Comparison of ENCODE assay signal across 28 cellular contexts in genomic region chr4:110748071-110748470, GRCh38.
"Had no signal": no experiment of that assay in that cellular context is flagged by ENCODE, and none has a peak within 500 bp of the region (broad histone marks: within the 10 kb centered on the region; RNA-seq: fewer than 3 reads in every experiment).

No MANE protein-coding gene starts in this region.

- H3K9me3 Mint-ChIP-seq: neural progenitor cell; stimulated activated naive B cell treated with anti-CD40 and anti-IgM and Interleukin-4, amounts not matched to agents 10 μg/mL and 1 μg/mL and 100 μg/mL, for 72 hours; stimulated activated naive CD8-positive, alpha-beta T cell treated with anti-CD3 and anti-CD28 coated beads, Interleukin-15, Interleukin-2, amounts not matched to agents 100 ng/mL and 50 ng/mL, for 24 hours had no signal

- H3K4me1 Mint-ChIP-seq: naive thymus-derived CD8-positive, alpha-beta T cell; nephron; stimulated activated effector memory CD8-positive, alpha-beta T cell treated with anti-CD3 and anti-CD28 coated beads, Interleukin-12 subunit alpha, Interleukin-12 subunit beta, amount 100 ng/mL, for 72 hours; stimulated activated naive B cell treated with anti-CD40 and anti-IgM and Interleukin-4, amounts not matched to agents 10 μg/mL and 1 μg/mL and 100 μg/mL, for 72 hours had no signal

- DNase-seq: naive thymus-derived CD8-positive, alpha-beta T cell; occipital lobe; ovary; posterior cingulate gyrus; psoas muscle; right cardiac atrium; right lobe of liver; sigmoid colon; stimulated activated CD4-positive, alpha-beta T cell treated with anti-CD3 and anti-CD28 coated beads, Interleukin-15, amount 100 ng/mL, for 24 hours; stimulated activated CD4-positive, alpha-beta T cell treated with anti-CD3 and anti-CD28 coated beads, Interleukin-2, amount 100 ng/mL, for 24 hours; stimulated activated CD4-positive, alpha-beta T cell treated with anti-CD3 and anti-CD28 coated beads, Interleukin-2, amount 100 ng/mL, for 48 hours; stimulated activated CD4-positive, alpha-beta T cell treated with anti-CD3 and anti-CD28 coated beads, Interleukin-4, amount 100 ng/mL, for 24 hours; stimulated activated naive B cell treated with anti-CD40 and anti-IgM and Interleukin-4, amounts not matched to agents 10 μg/mL and 1 μg/mL and 100 μg/mL, for 72 hours; stimulated activated naive CD4-positive, alpha-beta T cell treated with Interleukin-2 at 50 U/mL for 16 hours; stomach; thyroid gland; trophoblast cell; upper lobe of left lung had no signal

- H3K4me1 ChIP-seq: parathyroid adenoma, right lobe of liver, sigmoid colon, stomach, thyroid gland, tibial nerve, upper lobe of left lung, vagina had no signal

- H3K27ac ChIP-seq: neural progenitor cell, ovary, parathyroid adenoma, psoas muscle, right lobe of liver, sigmoid colon, skin epidermis, stomach, thoracic aorta, thyroid gland, tibial nerve, upper lobe of left lung, vagina had no signal

- H3K4me3 Mint-ChIP-seq: naive thymus-derived CD8-positive, alpha-beta T cell; nephron; neural progenitor cell; stimulated activated effector memory CD8-positive, alpha-beta T cell treated with anti-CD3 and anti-CD28 coated beads, Interleukin-12 subunit alpha, Interleukin-12 subunit beta, amount 100 ng/mL, for 72 hours; stimulated activated naive B cell treated with anti-CD40 and anti-IgM and Interleukin-4, amounts not matched to agents 10 μg/mL and 1 μg/mL and 100 μg/mL, for 72 hours; stimulated activated naive CD8-positive, alpha-beta T cell treated with anti-CD3 and anti-CD28 coated beads, Interleukin-15, Interleukin-2, amounts not matched to agents 100 ng/mL and 50 ng/mL, for 24 hours had no signal

- H3K9me3 ChIP-seq: ovary, psoas muscle, right lobe of liver, sigmoid colon, stomach, thoracic aorta, thyroid gland, tibial nerve, upper lobe of left lung, vagina had no signal

- H3K27ac Mint-ChIP-seq: naive thymus-derived CD8-positive, alpha-beta T cell; neural progenitor cell; progenitor cell of endocrine pancreas; stimulated activated effector memory CD8-positive, alpha-beta T cell treated with anti-CD3 and anti-CD28 coated beads, Interleukin-12 subunit alpha, Interleukin-12 subunit beta, amount 100 ng/mL, for 72 hours; stimulated activated naive B cell treated with anti-CD40 and anti-IgM and Interleukin-4, amounts not matched to agents 10 μg/mL and 1 μg/mL and 100 μg/mL, for 72 hours; stimulated activated naive CD8-positive, alpha-beta T cell treated with anti-CD3 and anti-CD28 coated beads, Interleukin-15, Interleukin-2, amounts not matched to agents 100 ng/mL and 50 ng/mL, for 24 hours had no signal

- H3K36me3 ChIP-seq: neural progenitor cell, ovary, right lobe of liver, sigmoid colon, stomach, thoracic aorta, thyroid gland, tibial nerve, upper lobe of left lung, vagina had no signal

- H3K9ac ChIP-seq: neural progenitor cell, parathyroid adenoma had no signal

- H3K4me2 ChIP-seq: neural progenitor cell had no signal

- ATAC-seq: naive thymus-derived CD8-positive, alpha-beta T cell; psoas muscle; right cardiac atrium; right lobe of liver; stimulated activated effector memory CD8-positive, alpha-beta T cell treated with anti-CD3 and anti-CD28 coated beads, Interleukin-12 subunit alpha, Interleukin-12 subunit beta, amount 100 ng/mL, for 72 hours; stimulated activated naive B cell treated with anti-CD40 and anti-IgM and Interleukin-4, amounts not matched to agents 10 μg/mL and 1 μg/mL and 100 μg/mL, for 72 hours had no signal

- H3K79me2 ChIP-seq: parathyroid adenoma had no signal

- H2AFZ ChIP-seq: neural progenitor cell, parathyroid adenoma had no signal

- H3K27me3 ChIP-seq: neural progenitor cell, ovary, right lobe of liver, sigmoid colon, stomach, thyroid gland, tibial nerve, upper lobe of left lung, vagina had no signal

- H3K27me3 Mint-ChIP-seq: progenitor cell of endocrine pancreas; stimulated activated naive B cell treated with anti-CD40 and anti-IgM and Interleukin-4, amounts not matched to agents 10 μg/mL and 1 μg/mL and 100 μg/mL, for 72 hours; stimulated activated naive CD8-positive, alpha-beta T cell treated with anti-CD3 and anti-CD28 coated beads, Interleukin-15, Interleukin-2, amounts not matched to agents 100 ng/mL and 50 ng/mL, for 24 hours had no signal

- H3K4me3 ChIP-seq: neural progenitor cell, ovary, psoas muscle, right lobe of liver, sigmoid colon, skin epidermis, stomach, thoracic aorta, thyroid gland, tibial nerve, upper lobe of left lung, vagina had no signal

- H3K36me3 Mint-ChIP-seq: naive thymus-derived CD8-positive, alpha-beta T cell; neural progenitor cell; stimulated activated effector memory CD8-positive, alpha-beta T cell treated with anti-CD3 and anti-CD28 coated beads, Interleukin-12 subunit alpha, Interleukin-12 subunit beta, amount 100 ng/mL, for 72 hours; stimulated activated naive B cell treated with anti-CD40 and anti-IgM and Interleukin-4, amounts not matched to agents 10 μg/mL and 1 μg/mL and 100 μg/mL, for 72 hours had no signal
